ENCODE assay signal across 11 cellular contexts in the genomic region with DNA sequence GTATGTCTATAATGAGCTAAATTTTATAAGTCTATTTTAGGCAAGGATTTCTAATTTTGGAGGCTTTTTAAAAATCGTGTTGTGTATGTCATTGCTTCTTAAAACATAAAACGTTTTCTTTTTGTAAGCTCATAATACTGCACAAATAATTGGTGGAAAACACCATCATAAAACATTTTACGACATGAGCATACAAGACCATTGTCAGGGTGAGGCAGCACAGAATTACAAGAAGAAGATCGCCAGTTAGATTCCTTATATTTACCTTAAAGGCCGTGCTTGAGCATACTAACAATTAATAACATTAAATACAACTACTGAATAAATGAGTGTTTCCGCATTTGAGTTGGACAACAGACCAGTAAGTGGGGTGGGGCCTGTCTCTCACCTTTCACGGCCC. TPM values are rescaled to one million over a fixed set of nuclear protein-coding genes. Genes with fewer than 3 reads are reported as not detected.
DNase-seq lines count a peak whose midpoint lies in the region; ATAC-seq, FAIRE-seq and TF ChIP-seq lines count a peak whose summit lies in the region.
"Had no signal": no experiment of that assay in that cellular context is flagged by ENCODE, and none has a peak within 500 bp of the region (broad histone marks: within the 10 kb centered on the region; RNA-seq: fewer than 3 reads in every experiment).

No MANE protein-coding gene starts in this region.

- intact Hi-C loops in activated T-helper 1 cell treated with anti-CD3 and anti-CD28 coated beads, Interleukin-12 subunit alpha, Interleukin-12 subunit beta, Interleukin-2, Interleukin-4 antibody, amounts not matched to agents 30 ng/mL and 10 ng/mL and 1 ng/mL, durations not matched to agents 14 hours and 24 hours and 36 hours (cut with micrococcal nuclease), result no loop called here

- TF ChIP-seq CTCF in keratinocyte (optimal IDR thresholded peaks at IDR 0.05 in 1 of 3, IDR thresholded peaks at IDR 0.05 in 1 of 3, conservative IDR thresholded peaks at IDR 0.05 in 1 of 3; ENCODE audit: extremely low read depth in 1 of 3, insufficient read depth in 2 of 3, low read length in 3 of 3), result no peak

- H3K4me1 Mint-ChIP-seq in activated T-helper 1 cell treated with anti-CD3 and anti-CD28 coated beads, Interleukin-12 subunit alpha, Interleukin-12 subunit beta, Interleukin-2, Interleukin-4 antibody, amounts not matched to agents 30 ng/mL and 10 ng/mL and 1 ng/mL, durations not matched to agents 14 hours and 24 hours and 36 hours (ENCODE audit: low read depth), result peaks cover 12% of the 10 kb centered on the region

- dilution Hi-C loops in keratinocyte (cut with MboI; ENCODE audit: extremely low pct_ligation_motif_present, low sequenced_read_pairs), result no loop called here

- peaks cover 8% of the 10 kb centered on the region for H3K27me3 ChIP-seq in adipocyte (replicated peaks; ENCODE audit: control insufficient read depth, insufficient read depth, low read length)
- peaks cover 63% of the 10 kb centered on the region for H3K27me3 ChIP-seq in keratinocyte (ENCODE audit: control insufficient read depth, extremely low read depth, insufficient read depth, low read length)
- peaks cover 0 to 3% of the 10 kb centered on the region in 2 donors for H3K27me3 ChIP-seq in stomach smooth muscle (ENCODE audit: control insufficient read depth in 1 of 2, insufficient read depth in 2 of 2, low read length in 2 of 2)

- H3K4me3 ChIP-seq in adipocyte (ENCODE audit: low read length), result peak overlapping the region; percentile 72
- H3K4me3 ChIP-seq in keratinocyte (ENCODE audit: control insufficient read depth in 2 of 3, extremely low read depth in 1 of 3, insufficient read depth in 2 of 3, low read depth in 1 of 3, low read length in 3 of 3), result peak overlapping the region in 1 of 3 experiments; percentile 29
- H3K4me3 ChIP-seq in stomach smooth muscle (ENCODE audit: low read length in 2 of 2), result peak overlapping the region; percentile 55 to 74

- H4K20me1 ChIP-seq in keratinocyte (ENCODE audit: control insufficient read depth, extremely low read depth, insufficient read depth, low read length), result no peaks in the 10 kb centered on the region

- no peak overlapping the region for H3K27ac ChIP-seq in keratinocyte (ENCODE audit: control insufficient read depth, insufficient read depth, low read length)
- peak overlapping the region; percentile 49 for H3K27ac ChIP-seq in stomach smooth muscle (ENCODE audit: low read length)

- H3K9me3 ChIP-seq in adipocyte (ENCODE audit: control insufficient read depth, low read length), result no peaks in the 10 kb centered on the region
- H3K9me3 ChIP-seq in keratinocyte (ENCODE audit: control insufficient read depth, low read depth, low read length), result no peaks in the 10 kb centered on the region
- H3K9me3 ChIP-seq in stomach smooth muscle (ENCODE audit: control insufficient read depth in 2 of 2, low read length in 2 of 2), result no peaks in the 10 kb centered on the region

- peaks cover 26% of the 10 kb centered on the region for H3K4me1 ChIP-seq in adipocyte (ENCODE audit: control insufficient read depth, insufficient read depth, low read length)
- H3K4me1 ChIP-seq in keratinocyte (ENCODE audit: control insufficient read depth, extremely low read depth, insufficient read depth, low read length), result peaks cover 2% of the 10 kb centered on the region
- H3K4me1 ChIP-seq in stomach smooth muscle (ENCODE audit: control insufficient read depth, insufficient read depth, low read length), result peaks cover 9% of the 10 kb centered on the region

- no peak for FAIRE-seq in keratinocyte (lab: Jason Lieb, UNC)

- no peaks in the 10 kb centered on the region for H3K36me3 Mint-ChIP-seq in activated T-helper 1 cell treated with anti-CD3 and anti-CD28 coated beads, Interleukin-12 subunit alpha, Interleukin-12 subunit beta, Interleukin-2, Interleukin-4 antibody, amounts not matched to agents 30 ng/mL and 10 ng/mL and 1 ng/mL, durations not matched to agents 14 hours and 24 hours and 36 hours (ENCODE audit: low read depth)

- H3K9me3 Mint-ChIP-seq in activated T-helper 1 cell treated with anti-CD3 and anti-CD28 coated beads, Interleukin-12 subunit alpha, Interleukin-12 subunit beta, Interleukin-2, Interleukin-4 antibody, amounts not matched to agents 30 ng/mL and 10 ng/mL and 1 ng/mL, durations not matched to agents 14 hours and 24 hours and 36 hours, result no peaks in the 10 kb centered on the region

- H2AFZ ChIP-seq in keratinocyte (ENCODE audit: control insufficient read depth, low read length), result no peak overlapping the region

- ATAC-seq in HG03139 (IDR thresholded peaks at IDR 0.05; ENCODE audit: unreplicated experiment), result no peak

- H3K27ac Mint-ChIP-seq in activated T-helper 1 cell treated with anti-CD3 and anti-CD28 coated beads, Interleukin-12 subunit alpha, Interleukin-12 subunit beta, Interleukin-2, Interleukin-4 antibody, amounts not matched to agents 30 ng/mL and 10 ng/mL and 1 ng/mL, durations not matched to agents 14 hours and 24 hours and 36 hours, result no peak overlapping the region

- H3K9ac ChIP-seq in adipocyte (ENCODE audit: low read length) (peak overlapping the region; percentile 74), keratinocyte (ENCODE audit: control insufficient read depth, extremely low read depth, insufficient read depth, low read length) (no peak overlapping the region), stomach smooth muscle (ENCODE audit: low read length in 2 of 2) (peak overlapping the region; percentile 37 to 52)

- H3K4me2 ChIP-seq in keratinocyte (ENCODE audit: control insufficient read depth, extremely low read depth, insufficient read depth, low read depth, low read length), result peak overlapping the region; percentile 55

- no peaks in the 10 kb centered on the region for H3K79me2 ChIP-seq in keratinocyte (ENCODE audit: control insufficient read depth, insufficient read depth, low read length)

- H3K4me3 Mint-ChIP-seq in activated T-helper 1 cell treated with anti-CD3 and anti-CD28 coated beads, Interleukin-12 subunit alpha, Interleukin-12 subunit beta, Interleukin-2, Interleukin-4 antibody, amounts not matched to agents 30 ng/mL and 10 ng/mL and 1 ng/mL, durations not matched to agents 14 hours and 24 hours and 36 hours, result no peak overlapping the region

- peak; percentile 52 for DNase-seq in DMS53 (lab: John Stamatoyannopoulos, UW)
- no peak for DNase-seq in DMS53 treated with DMSO at 0.1 percent for 48 hours (lab: John Stamatoyannopoulos, UW; ENCODE audit: unreplicated experiment)
- DNase-seq in adipocyte (ENCODE audit: low read depth), result no peak
- DNase-seq in keratinocyte (ENCODE audit: low read depth, low spot score), result no peak
- DNase-seq in HPDE6-E6E7 (ENCODE audit: extremely low spot score), result no peak
- DNase-seq in activated T-helper 1 cell treated with anti-CD3 and anti-CD28 coated beads, Interleukin-12 subunit alpha, Interleukin-12 subunit beta, Interleukin-2, Interleukin-4 antibody, amounts not matched to agents 30 ng/mL and 10 ng/mL and 1 ng/mL, durations not matched to agents 14 hours and 24 hours and 36 hours (ENCODE audit: low spot score), result no peak
- DNase-seq: 8988T, SIG-M5 had no signal

- H3K36me3 ChIP-seq in adipocyte (ENCODE audit: control insufficient read depth, insufficient read depth, low read length, severe bottlenecking) (no peaks in the 10 kb centered on the region), keratinocyte (ENCODE audit: control insufficient read depth in 2 of 2, extremely low read depth in 1 of 2, insufficient read depth in 2 of 2, low read length in 2 of 2) (no peaks in the 10 kb centered on the region), stomach smooth muscle (ENCODE audit: control insufficient read depth in 2 of 2, insufficient read depth in 2 of 2, low read length in 2 of 2) (no peaks in the 10 kb centered on the region)

- H3K9me1 ChIP-seq in keratinocyte (ENCODE audit: control insufficient read depth, extremely low read depth, insufficient read depth, low read length), result no peaks in the 10 kb centered on the region

- peaks cover 67% of the 10 kb centered on the region for H3K27me3 Mint-ChIP-seq in activated T-helper 1 cell treated with anti-CD3 and anti-CD28 coated beads, Interleukin-12 subunit alpha, Interleukin-12 subunit beta, Interleukin-2, Interleukin-4 antibody, amounts not matched to agents 30 ng/mL and 10 ng/mL and 1 ng/mL, durations not matched to agents 14 hours and 24 hours and 36 hours (ENCODE audit: insufficient read depth)

RNA-seq across cellular contexts. Expression of a gene that starts 19.1 kb away (rescaled TPM):
- not detected in 3 replicates for polyA plus RNA-seq in keratinocyte
- polyA plus RNA-seq in keratinocyte (2011; ENCODE audit: low read depth), result not detected
- polyA plus RNA-seq in keratinocyte (2011; cell fraction: cytosol; rRNA removed), result not detected in 2 replicates
- not detected in 2 replicates for polyA plus RNA-seq in keratinocyte (2011; cell fraction: nucleus; rRNA removed)
- not detected in 2 replicates for polyA plus RNA-seq in keratinocyte (2012; ENCODE audit: low replicate concordance)
- polyA minus RNA-seq in keratinocyte, result not detected in 3 replicates
- not detected for polyA minus RNA-seq in keratinocyte (2011; cell fraction: cytosol; rRNA and poly(A)+ RNA removed)
- not detected in 2 replicates for polyA minus RNA-seq in keratinocyte (2011; cell fraction: nucleus; rRNA and poly(A)+ RNA removed)
- not detected in 2 replicates for total RNA-seq in activated T-helper 1 cell treated with anti-CD3 and anti-CD28 coated beads, Interleukin-12 subunit alpha, Interleukin-12 subunit beta, Interleukin-2, Interleukin-4 antibody, amounts not matched to agents 30 ng/mL and 10 ng/mL and 1 ng/mL, durations not matched to agents 14 hours and 24 hours and 36 hours
- total RNA-seq: LHCN-M2 had no signal
